ENCODE assay signal across 1 cellular context in genomic region chr10:15879663-15880062, GRCh38.
TF ChIP-seq lines count a peak whose summit lies in the region.

No MANE protein-coding gene starts in this region.

TF ChIP-seq in HEK293, 187 proteins besides CTCF, POLR2A, EP300 and RAD21 (continued from another document):
- TF ChIP-seq PRDM10 (tag by site-specific recombination; IDR thresholded peaks at IDR 0.05) = peak; percentile 59
- TF ChIP-seq ZIC2 (tag by site-specific recombination; IDR thresholded peaks at IDR 0.05) = peak; percentile 90
- TF ChIP-seq BCL11A (tag by site-specific recombination; IDR thresholded peaks at IDR 0.05; ENCODE audit: low read depth) = peak; percentile 85; the same call in 1 of the 2 replicates
- peak; percentile 35; the same call in 1 of the 2 replicates for TF ChIP-seq ZNF10 (tag by site-specific recombination; IDR thresholded peaks at IDR 0.05)
- peak; percentile 53; the same call in 1 of the 2 replicates for TF ChIP-seq PATZ1 (tag by site-specific recombination; IDR thresholded peaks at IDR 0.05)
- TF ChIP-seq ZNF341 (tag by site-specific recombination; IDR thresholded peaks at IDR 0.05; ENCODE audit: low read depth) = peak; percentile 56
- TF ChIP-seq TSHZ1 (tag by site-specific recombination; IDR thresholded peaks at IDR 0.05; ENCODE audit: borderline replicate concordance) = peak; percentile 81; the same call in 1 of the 2 replicates
- no peak; the same call in 1 of the 2 replicates for TF ChIP-seq HOXD13 (CRISPR knock-in tag; IDR thresholded peaks at IDR 0.05; ENCODE audit: borderline replicate concordance)
- TF ChIP-seq GLIS1 (tag by site-specific recombination; IDR thresholded peaks at IDR 0.05) = peak; percentile 67
- peak; percentile 97 for TF ChIP-seq ZNF580 (tag by site-specific recombination; IDR thresholded peaks at IDR 0.05)
- TF ChIP-seq ZNF335 (tag by site-specific recombination; conservative IDR thresholded peaks at IDR 0.05) = peak; percentile 65
